Comparison of ENCODE assay signal across 8 cellular contexts in the genomic region with DNA sequence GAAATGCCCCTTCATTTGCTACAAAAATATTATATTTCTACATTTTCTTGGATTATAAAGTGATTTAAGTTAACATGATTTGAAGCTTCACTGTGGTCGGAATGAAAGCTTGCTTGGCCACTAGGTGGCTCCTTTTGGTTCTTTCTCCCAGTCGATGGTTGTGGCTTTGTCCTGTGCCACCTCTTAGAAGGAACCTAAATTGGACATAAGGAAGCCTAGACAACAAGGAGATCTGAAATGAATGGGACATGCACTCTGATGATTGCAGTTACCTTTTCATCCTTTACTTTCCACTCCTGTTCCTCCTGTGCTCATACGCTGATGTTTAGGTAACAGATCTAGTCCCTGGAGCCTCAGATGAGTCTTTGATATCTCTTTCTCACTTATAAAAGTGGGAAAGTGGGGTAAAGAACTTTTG. TPM values are rescaled to one million over a fixed set of nuclear protein-coding genes. Genes with fewer than 3 reads are reported as not detected.
A peak's percentile ranks its signal among the peaks of the same experiment; 100 is the strongest.
DNase-seq lines count a peak whose midpoint lies in the region; ATAC-seq and TF ChIP-seq lines count a peak whose summit lies in the region.

No MANE protein-coding gene starts in this region.

- H3K4me1 ChIP-seq in A673 (ENCODE audit: insufficient read depth, low read length, poor library complexity, severe bottlenecking) (peaks cover 20% of the 10 kb centered on the region), OCI-LY1 (ENCODE audit: insufficient read depth, low read length, severe bottlenecking) (peaks cover 10% of the 10 kb centered on the region), prostate gland (replicated peaks) (no peaks in the 10 kb centered on the region)

- H3K4me3 ChIP-seq in A673 (ENCODE audit: low read depth, low read length, poor library complexity, severe bottlenecking) (no peak overlapping the region), OCI-LY1 (ENCODE audit: low read depth, low read length, poor library complexity, severe bottlenecking) (no peak overlapping the region), prostate gland (no peak overlapping the region)

- H3K9me2 ChIP-seq in OCI-LY1 (ENCODE audit: low read depth, low read length) = no peaks in the 10 kb centered on the region

- 82% methylated on average over 3 of the region's 3 CpGs for WGBS in prostate gland

- H3K79me2 ChIP-seq in OCI-LY1 (ENCODE audit: insufficient read depth, low read length) = peaks cover 3% of the 10 kb centered on the region; the same call in 1 of the 2 replicates

- H4K20me1 ChIP-seq in OCI-LY1 (ENCODE audit: insufficient read depth, low read length) = no peaks in the 10 kb centered on the region

- TF ChIP-seq CTCF in A673 (conservative IDR thresholded peaks at IDR 0.05; ENCODE audit: low read depth, low read length) (peak; percentile 83), GM10266 (IDR thresholded peaks at IDR 0.05; ENCODE audit: control insufficient read depth, insufficient read depth, low read depth, missing control alignments) (peak; percentile 52), OCI-LY1 (IDR thresholded peaks at IDR 0.05; ENCODE audit: low read length) (peak; percentile 79), prostate gland (IDR thresholded peaks at IDR 0.05) (peak in 3 of 4 experiments; percentile 15 to 29 (median 25))

- intact Hi-C loops in A673 (cut with micrococcal nuclease; ENCODE audit: unreplicated experiment) (no loop called here), prostate gland (cut with DNase I) (no loop called here)

- DNase-seq in A673 (ENCODE audit: low spot score) (peak; percentile 55), GM10266 (ENCODE audit: extremely low spot score) (no peak), dermis blood vessel endothelial cell (peak; percentile 61), prostate gland (ENCODE audit: low spot score) (no peak), anterior cingulate cortex (lab: John Stamatoyannopoulos, UW) (no peak), NCI-H345 (lab: John Stamatoyannopoulos, UW) (no peak)

- H2AFZ ChIP-seq in OCI-LY1 (ENCODE audit: low read length) = no peak overlapping the region

- H3F3A ChIP-seq in OCI-LY1 (ENCODE audit: insufficient read depth, low read length) = no peaks in the 10 kb centered on the region

- H3K27me3 ChIP-seq in A673 (replicated peaks; ENCODE audit: insufficient read depth, low read depth, low read length, poor library complexity) (no peaks in the 10 kb centered on the region), OCI-LY1 (ENCODE audit: insufficient read depth, low read length) (no peaks in the 10 kb centered on the region), prostate gland (replicated peaks; ENCODE audit: insufficient read depth) (no peaks in the 10 kb centered on the region)

- CTCF ChIA-PET in A673 (lab: Charles Lee) = interaction anchor here (0.6 kb wide), 1 partner anchor 1767 kb away, joined by 3 read pairs; no protein-coding TSS in a partner anchor

- no peaks in the 10 kb centered on the region for H3K36me3 ChIP-seq in A673 (ENCODE audit: insufficient read depth, low read length, poor library complexity, severe bottlenecking)
- H3K36me3 ChIP-seq in OCI-LY1 (ENCODE audit: insufficient read depth, low read length) = no peaks in the 10 kb centered on the region
- no peaks in the 10 kb centered on the region for H3K36me3 ChIP-seq in prostate gland

- no TSS peak for BruUV-seq in A673 (replicated peaks; lab: Mats Ljungman, UMichigan)

- H3K9ac ChIP-seq in OCI-LY1 (ENCODE audit: low read length) = no peak overlapping the region

- H3K27ac ChIP-seq in A673 (ENCODE audit: low read depth, low read length, poor library complexity, severe bottlenecking) = no peak overlapping the region
- H3K27ac ChIP-seq in OCI-LY1 (ENCODE audit: low read depth, low read length, poor library complexity, severe bottlenecking) = no peak overlapping the region
- no peak overlapping the region for H3K27ac ChIP-seq in prostate gland

- H3K9me3 ChIP-seq in A673 (ENCODE audit: low read depth, low read length, poor library complexity, severe bottlenecking) = peaks cover 6% of the 10 kb centered on the region
- peaks cover 4% of the 10 kb centered on the region; the same call in 1 of the 2 replicates for H3K9me3 ChIP-seq in OCI-LY1 (ENCODE audit: low read length)
- no peaks in the 10 kb centered on the region for H3K9me3 ChIP-seq in prostate gland

- ATAC-seq in GM19395 (IDR thresholded peaks at IDR 0.05; ENCODE audit: unreplicated experiment) = no peak

- H3K4me2 ChIP-seq in OCI-LY1 (ENCODE audit: low read length) = no peak overlapping the region

- POLR2A ChIA-PET in A673 (lab: Charles Lee; ENCODE audit: low non-redundant PET) = no interaction called here

- TF ChIP-seq POLR2A in prostate gland (IDR thresholded peaks at IDR 0.05) = no peak

RNA-seq across cellular contexts. Expression of gene FTO, which starts 39.2 kb away (rescaled TPM):
- total RNA-seq in A673 (2021) (72.7 and 73.4 TPM in 2 replicates), dermis blood vessel endothelial cell (62.6 and 113 TPM in 2 replicates), prostate gland (10 to 100 TPM; 72.7 to 73.6 TPM)

RNA-seq across cellular contexts. Expression of gene RPGRIP1L, which starts 39.5 kb away (rescaled TPM):
- total RNA-seq in A673 (2021) (18.3 and 19.8 TPM in 2 replicates), dermis blood vessel endothelial cell (6.7 and 7.0 TPM in 2 replicates), prostate gland (10 to 100 TPM in 1 of 2 donors, 1 to 10 TPM in 1; 6.1 to 12.1 TPM)

Comparison
In these comparisons a context has a peak if more than half of its experiments do, and no peak if none do; other contexts are left out.
1. DNase-seq: peak in A673 (single experiment) and dermis blood vessel endothelial cell (single experiment); none in GM10266 (single experiment), prostate gland (single experiment), anterior cingulate cortex (0 of 58) and NCI-H345 (single experiment).
2. CTCF ChIP-seq: peak in every context shown above with its lines; median percentile 83 in A673; 79 in OCI-LY1; 52 in GM10266; 25 in prostate gland.